Comparison of ENCODE assay signal across 8 cellular contexts in genomic region chr7:66323114-66323513, GRCh38.
"Had no signal": no experiment of that assay in that cellular context is flagged by ENCODE, and none has a peak within 500 bp of the region (broad histone marks: within the 10 kb centered on the region; RNA-seq: fewer than 3 reads in every experiment).

No MANE protein-coding gene starts in this region.

- ATAC-seq: HCT116, HepG2, K562 had no signal

- DNase-seq: GM23248, H9, HFFc6, KG1 had no signal

- H3K27ac ChIP-seq: GM23248, HL-60 had no signal

- H3K4me3 ChIP-seq: GM23248, K562 had no signal
